ENCODE assay signal across 18 cellular contexts in genomic region chr2:168157070-168157469, GRCh38.
DNase-seq lines count a peak whose midpoint lies in the region; ATAC-seq, FAIRE-seq and TF ChIP-seq lines count a peak whose summit lies in the region.
"Had no signal": no experiment of that assay in that cellular context is flagged by ENCODE, and none has a peak within 500 bp of the region (broad histone marks: within the 10 kb centered on the region; RNA-seq: fewer than 3 reads in every experiment).

No MANE protein-coding gene starts in this region.

- H3K4me1 Mint-ChIP-seq in activated CD8-positive, alpha-beta T cell treated with anti-CD3 and anti-CD28 coated beads for 36 hours (ENCODE audit: low read depth): peaks cover 13% of the 10 kb centered on the region

- H3K79me2 ChIP-seq in SK-N-SH (ENCODE audit: insufficient read depth): no peaks in the 10 kb centered on the region

- H3K9me2 ChIP-seq in SK-N-SH: no peaks in the 10 kb centered on the region

- no peak for FAIRE-seq in small intestine (lab: Jason Lieb, UNC)
- FAIRE-seq: H54 had no signal

- H3K36me3 ChIP-seq in SK-N-SH (replicated peaks in 1 of 2; ENCODE audit: control insufficient read depth in 1 of 2, insufficient read depth in 2 of 2, low read length in 1 of 2) (peaks cover 8 to 17% of the 10 kb centered on the region in 2 experiments), KOPT-K1 (ENCODE audit: insufficient read depth, low read length) (peaks cover 40% of the 10 kb centered on the region), small intestine (ENCODE audit: control insufficient read depth in 2 of 2, insufficient read depth in 2 of 2, low read length in 2 of 2) (peaks cover 3 to 7% of the 10 kb centered on the region in 2 donors), MG63 (peaks cover 15% of the 10 kb centered on the region; the same call in 1 of the 2 replicates)

- H3K4me3 ChIP-seq in SK-N-SH (ENCODE audit: low read depth in 2 of 2, low read length in 1 of 2) (no peak overlapping the region), small intestine (ENCODE audit: low read depth in 1 of 2, low read length in 2 of 2) (no peak overlapping the region), MG63 (no peak overlapping the region)
- H3K4me3 ChIP-seq: Peyer's patch had no signal

- H3K4me3 Mint-ChIP-seq in activated CD8-positive, alpha-beta T cell treated with anti-CD3 and anti-CD28 coated beads for 36 hours: no peak overlapping the region
- H3K4me3 Mint-ChIP-seq: CD14-positive monocyte had no signal

- peaks cover 19 to 24% of the 10 kb centered on the region in 2 experiments for H3K4me1 ChIP-seq in SK-N-SH (ENCODE audit: control insufficient read depth in 1 of 2, insufficient read depth in 2 of 2, low read depth in 1 of 2, low read length in 1 of 2)
- H3K4me1 ChIP-seq in small intestine (ENCODE audit: control insufficient read depth in 2 of 2, insufficient read depth in 1 of 2, low read depth in 1 of 2, low read length in 1 of 2): peaks cover 0 to 4% of the 10 kb centered on the region in 2 donors
- H3K4me1 ChIP-seq: Peyer's patch had no signal

- no peak overlapping the region for H3K27ac Mint-ChIP-seq in activated CD8-positive, alpha-beta T cell treated with anti-CD3 and anti-CD28 coated beads for 36 hours

- no peaks in the 10 kb centered on the region for H3K27me3 Mint-ChIP-seq in activated CD8-positive, alpha-beta T cell treated with anti-CD3 and anti-CD28 coated beads for 36 hours

- intact Hi-C loops in activated CD8-positive, alpha-beta T cell treated with anti-CD3 and anti-CD28 coated beads for 36 hours (cut with micrococcal nuclease): no loop called here

- H2AFZ ChIP-seq in SK-N-SH (ENCODE audit: low read depth): no peak overlapping the region

- H3K27ac ChIP-seq in SK-N-SH (ENCODE audit: low read depth in 2 of 2, low read length in 1 of 2): peak overlapping the region; percentile 14 to 72
- peak overlapping the region; percentile 20 for H3K27ac ChIP-seq in KOPT-K1 (ENCODE audit: low read depth, low read length, poor library complexity, severe bottlenecking)
- H3K27ac ChIP-seq in epithelial cell of prostate: peak overlapping the region; percentile 31
- H3K27ac ChIP-seq in small intestine (ENCODE audit: low read depth in 1 of 2, low read length in 1 of 2): peak overlapping the region; percentile 11 to 24
- H3K27ac ChIP-seq: 22Rv1, KMS-11 had no signal

- H3K27me3 ChIP-seq in SK-N-SH (ENCODE audit: insufficient read depth): no peaks in the 10 kb centered on the region
- H3K27me3 ChIP-seq in small intestine (ENCODE audit: control insufficient read depth in 2 of 2, insufficient read depth in 2 of 2, low read length in 2 of 2): no peaks in the 10 kb centered on the region
- no peaks in the 10 kb centered on the region for H3K27me3 ChIP-seq in MG63
- H3K27me3 ChIP-seq: Peyer's patch had no signal

- no peaks in the 10 kb centered on the region for H4K20me1 ChIP-seq in SK-N-SH (ENCODE audit: insufficient read depth)

- DNase-seq in SK-N-SH (no peak), epithelial cell of prostate (ENCODE audit: low read depth, low spot score) (no peak), small intestine (no peak), MG63 (no peak)
- no peak for DNase-seq in activated CD8-positive, alpha-beta T cell treated with anti-CD3 and anti-CD28 coated beads for 36 hours
- DNase-seq in activated naive CD4-positive, alpha-beta T cell treated with Interleukin-2 at 50 U/mL for 16 hours: no peak
- DNase-seq: DMS53, NCI-H1930, NCI-H2171, NCI-H446 treated with DMSO at 0.1 percent for 48 hours, NCI-H774 had no signal

- H3F3A ChIP-seq in SK-N-SH (replicated peaks; ENCODE audit: insufficient read depth): no peaks in the 10 kb centered on the region

- CTCF ChIA-PET in SK-N-SH (lab: Yijun Ruan, JAX): interaction anchor here (1.1 to 1.8 kb wide), 3 partner anchors 9 to 90 kb away, joined by 3 to 6 read pairs (median 5); partner anchors contain the start of gene STK39
- CTCF ChIA-PET in activated CD8-positive, alpha-beta T cell treated with anti-CD3 and anti-CD28 coated beads for 36 hours (lab: Charles Lee): interaction anchor here (1.4 to 1.9 kb wide), 2 partner anchors 8 to 38 kb away, joined by 3 to 7 read pairs; no protein-coding TSS in a partner anchor

- ATAC-seq in SK-N-SH treated with all-trans-retinoic acid at 6 μM for 48 hours: no peak
- ATAC-seq in activated CD8-positive, alpha-beta T cell treated with anti-CD3 and anti-CD28 coated beads for 36 hours: no peak

- H3K36me3 Mint-ChIP-seq in activated CD8-positive, alpha-beta T cell treated with anti-CD3 and anti-CD28 coated beads for 36 hours (ENCODE audit: low read depth): peaks cover 13% of the 10 kb centered on the region

- H3K9ac ChIP-seq in SK-N-SH: no peak overlapping the region
- H3K9ac ChIP-seq: KMS-11 had no signal

- WGBS in SK-N-SH (ENCODE audit: low lambda C conversion rate): 81% methylated on average over 3 of the region's 3 CpGs
- 83 to 88% (median 85%) methylated on average over 3 of the region's 3 CpGs for whole genome bisulfite sequencing in small intestine, 3 donors

- no peak for TF ChIP-seq CTCF in SK-N-SH (IDR thresholded peaks at IDR 0.05)
- TF ChIP-seq CTCF in activated CD8-positive, alpha-beta T cell treated with anti-CD3 and anti-CD28 coated beads for 36 hours (IDR thresholded peaks at IDR 0.05): no peak

- no peaks in the 10 kb centered on the region for H3K9me3 ChIP-seq in SK-N-SH
- H3K9me3 ChIP-seq in KOPT-K1 (ENCODE audit: insufficient read depth, low read length, poor library complexity, severe bottlenecking): no peaks in the 10 kb centered on the region
- no peaks in the 10 kb centered on the region for H3K9me3 ChIP-seq in small intestine (ENCODE audit: control insufficient read depth, low read depth)
- no peaks in the 10 kb centered on the region for H3K9me3 ChIP-seq in MG63
- H3K9me3 ChIP-seq: Peyer's patch had no signal

- H3K9me3 Mint-ChIP-seq in activated CD8-positive, alpha-beta T cell treated with anti-CD3 and anti-CD28 coated beads for 36 hours: no peaks in the 10 kb centered on the region
- H3K9me3 Mint-ChIP-seq: CD14-positive monocyte had no signal

- no peak for TF ChIP-seq RAD21 in SK-N-SH (IDR thresholded peaks at IDR 0.05; ENCODE audit: low read length)

- POLR2A ChIA-PET in SK-N-SH (lab: Yijun Ruan, JAX): no interaction called here
- POLR2A ChIA-PET in activated CD8-positive, alpha-beta T cell treated with anti-CD3 and anti-CD28 coated beads for 36 hours (lab: Charles Lee): interaction anchor here (1.6 kb wide), 1 partner anchor 11 kb away, joined by 4 read pairs; no protein-coding TSS in a partner anchor

- H3K4me2 ChIP-seq in SK-N-SH: peak overlapping the region; percentile 42
- H3K4me2 ChIP-seq: KMS-11 had no signal

- no peak for TF ChIP-seq EP300 in SK-N-SH (IDR thresholded peaks at IDR 0.05; ENCODE audit: borderline replicate concordance in 1 of 2, low read depth in 1 of 2, low read length in 1 of 2)

TF ChIP-seq in SK-N-SH, 30 proteins besides CTCF, POLR2A, EP300 and RAD21 (continues in another document):
- peak; percentile 72; the same call in 1 of the 2 replicates for TF ChIP-seq REST (IDR thresholded peaks at IDR 0.05; ENCODE audit: low read depth, low read length)

TF ChIP-seq in SK-N-SH treated with all-trans-retinoic acid at 6 μM for 48 hours, 23 proteins besides CTCF, POLR2A, EP300 and RAD21:
- TF ChIP-seq CSDC2 (CRISPR knock-in tag; IDR thresholded peaks at IDR 0.05) (no peak), PPARA (CRISPR knock-in tag; IDR thresholded peaks at IDR 0.05; ENCODE audit: borderline replicate concordance) (no peak), ZFP30 (CRISPR knock-in tag; IDR thresholded peaks at IDR 0.05) (no peak), TSHZ2 (CRISPR knock-in tag; IDR thresholded peaks at IDR 0.05) (no peak), ZNF70 (CRISPR knock-in tag; IDR thresholded peaks at IDR 0.05) (no peak), BACH2 (CRISPR knock-in tag; IDR thresholded peaks at IDR 0.05; ENCODE audit: borderline replicate concordance) (no peak), TCF4 (CRISPR knock-in tag; IDR thresholded peaks at IDR 0.05; ENCODE audit: borderline replicate concordance) (no peak), ARNTL (CRISPR knock-in tag; IDR thresholded peaks at IDR 0.05; ENCODE audit: borderline replicate concordance, low read depth) (no peak), CSRNP3 (CRISPR knock-in tag; IDR thresholded peaks at IDR 0.05) (no peak), SNAI2 (CRISPR knock-in tag; IDR thresholded peaks at IDR 0.05) (no peak), ZC3H10 (CRISPR knock-in tag; IDR thresholded peaks at IDR 0.05) (no peak)
